Comparison of ENCODE assay signal across 13 cellular contexts in the genomic region with DNA sequence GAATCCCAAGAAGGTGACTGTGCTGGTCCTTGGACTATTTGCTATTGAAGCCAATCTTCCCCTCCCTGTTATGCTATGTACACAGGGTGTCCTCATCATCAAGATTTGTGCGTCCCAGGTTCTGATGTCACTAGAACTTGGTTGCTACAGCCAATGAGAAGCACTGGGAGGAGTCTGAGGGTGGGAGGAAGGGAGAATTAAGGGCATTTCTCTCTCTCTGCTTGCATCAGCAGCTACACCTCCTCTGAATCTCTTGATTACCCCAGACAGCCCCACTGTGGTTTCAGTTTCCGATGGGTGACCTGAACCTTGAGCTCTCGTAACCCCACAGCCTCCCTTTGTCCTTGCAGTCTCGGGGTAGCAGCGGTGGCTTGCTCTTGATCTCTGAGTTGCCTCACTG.
DNase-seq lines count a peak whose midpoint lies in the region; ATAC-seq, FAIRE-seq and TF ChIP-seq lines count a peak whose summit lies in the region.
"Had no signal": no experiment of that assay in that cellular context is flagged by ENCODE, and none has a peak within 500 bp of the region (broad histone marks: within the 10 kb centered on the region; RNA-seq: fewer than 3 reads in every experiment).

No MANE protein-coding gene starts in this region.

- no peaks in the 10 kb centered on the region for H3K4me1 ChIP-seq in kidney (ENCODE audit: control insufficient read depth in 1 of 2, insufficient read depth in 1 of 2, low read depth in 1 of 2, low read length in 2 of 2)
- H3K4me1 ChIP-seq: sigmoid colon, transverse colon had no signal

- DNase-seq in GM06990 (ENCODE audit: extremely low read depth, insufficient read length) (peak; percentile 28), kidney (no peak)
- DNase-seq in activated naive CD8-positive, alpha-beta T cell treated with anti-CD3 and anti-CD28 coated beads for 36 hours: peak; percentile 31
- no peak for DNase-seq in NK-92 treated with Interleukin-12 subunit alpha and Interleukin-12 subunit beta, amount 100 ng/mL, for 24 hours (lab: John Stamatoyannopoulos, UW)
- DNase-seq: left cardiac atrium, NCI-H2227 treated with DMSO at 0.1 percent for 48 hours, sigmoid colon, T-helper 9 cell, transverse colon had no signal

- no peak overlapping the region for H3K27ac Mint-ChIP-seq in activated naive CD8-positive, alpha-beta T cell treated with anti-CD3 and anti-CD28 coated beads for 36 hours

- intact Hi-C loops in kidney (cut with DNase I): no loop called here

- H3K9ac ChIP-seq in kidney (ENCODE audit: low read length in 2 of 2): no peak overlapping the region

- H3K27me3 Mint-ChIP-seq in activated naive CD8-positive, alpha-beta T cell treated with anti-CD3 and anti-CD28 coated beads for 36 hours: no peaks in the 10 kb centered on the region

- H3K36me3 Mint-ChIP-seq in activated naive CD8-positive, alpha-beta T cell treated with anti-CD3 and anti-CD28 coated beads for 36 hours: no peaks in the 10 kb centered on the region

- ATAC-seq in GM18909 (IDR thresholded peaks at IDR 0.05; ENCODE audit: poor library complexity, unreplicated experiment) (peak; percentile 99), HG03175 (IDR thresholded peaks at IDR 0.05; ENCODE audit: unreplicated experiment) (peak; percentile 86), HG03280 (IDR thresholded peaks at IDR 0.05; ENCODE audit: unreplicated experiment) (no peak), HG02884 (IDR thresholded peaks at IDR 0.05; ENCODE audit: unreplicated experiment) (no peak)
- ATAC-seq: left cardiac atrium had no signal

- H3K4me3 ChIP-seq in GM06990 (replicated peaks; ENCODE audit: low read depth, low read length): no peak overlapping the region
- H3K4me3 ChIP-seq in kidney (ENCODE audit: low read length in 2 of 2): no peak overlapping the region
- H3K4me3 ChIP-seq: sigmoid colon, transverse colon had no signal

- TF ChIP-seq CTCF in GM06990 (IDR thresholded peaks at IDR 0.05; ENCODE audit: insufficient read depth, low read length, poor library complexity, severe bottlenecking) (no peak), kidney (IDR thresholded peaks at IDR 0.05; ENCODE audit: borderline replicate concordance, extremely low read depth, insufficient read depth) (no peak)

- no peaks in the 10 kb centered on the region for H3K27me3 ChIP-seq in GM06990 (replicated peaks; ENCODE audit: control insufficient read depth, insufficient read depth, low read length)
- H3K27me3 ChIP-seq: sigmoid colon, transverse colon had no signal

- no peaks in the 10 kb centered on the region for H3K9me3 Mint-ChIP-seq in activated naive CD8-positive, alpha-beta T cell treated with anti-CD3 and anti-CD28 coated beads for 36 hours

- H3K9me3 ChIP-seq in kidney (ENCODE audit: control insufficient read depth in 1 of 2, low read length in 2 of 2): no peaks in the 10 kb centered on the region
- H3K9me3 ChIP-seq: transverse colon had no signal

- H3K36me3 ChIP-seq in GM06990 (ENCODE audit: control insufficient read depth, insufficient read depth, low read length) (no peaks in the 10 kb centered on the region), kidney (ENCODE audit: control insufficient read depth in 1 of 2, insufficient read depth in 2 of 2, low read length in 2 of 2) (no peaks in the 10 kb centered on the region)
- H3K36me3 ChIP-seq: sigmoid colon, transverse colon had no signal

- FAIRE-seq in kidney (lab: Jason Lieb, UNC): no peak

- peaks cover 14% of the 10 kb centered on the region for H3K4me1 Mint-ChIP-seq in activated naive CD8-positive, alpha-beta T cell treated with anti-CD3 and anti-CD28 coated beads for 36 hours

- H3K4me3 Mint-ChIP-seq in activated naive CD8-positive, alpha-beta T cell treated with anti-CD3 and anti-CD28 coated beads for 36 hours: no peak overlapping the region

- H3K27ac ChIP-seq in kidney (ENCODE audit: low read depth in 2 of 2, low read length in 2 of 2): no peak overlapping the region
- H3K27ac ChIP-seq: sigmoid colon, transverse colon had no signal

Comparison
In these comparisons a context has a peak if more than half of its experiments do, and no peak if none do; other contexts are left out.
1. DNase-seq: peak in GM06990 (single experiment) and activated naive CD8-positive, alpha-beta T cell treated with anti-CD3 and anti-CD28 coated beads for 36 hours (single experiment); none in kidney (single experiment) and NK-92 treated with Interleukin-12 subunit alpha and Interleukin-12 subunit beta, amount 100 ng/mL, for 24 hours (single experiment).
2. ATAC-seq: peak in GM18909 (single experiment) and HG03175 (single experiment); none in HG03280 (single experiment) and HG02884 (single experiment).